18 cellular contexts compared by ENCODE assay signal in genomic region chr6:25107218-25107617, GRCh38.
DNase-seq lines count a peak whose midpoint lies in the region; ATAC-seq and TF ChIP-seq lines count a peak whose summit lies in the region.
"Had no signal": no experiment of that assay in that cellular context is flagged by ENCODE, and none has a peak within 500 bp of the region (broad histone marks: within the 10 kb centered on the region; RNA-seq: fewer than 3 reads in every experiment).

No MANE protein-coding gene starts in this region.

- CTCF ChIA-PET in activated CD8-positive, alpha-beta T cell treated with anti-CD3 and anti-CD28 coated beads, Interleukin-2, amount 10 ng/mL, durations not matched to agents 7 days and 5 days (lab: Charles Lee): no interaction called here
- CTCF ChIA-PET in activated CD8-positive, alpha-beta T cell treated with anti-CD3 and anti-CD28 coated beads for 36 hours (lab: Charles Lee): no interaction called here

- H3K27ac Mint-ChIP-seq in activated CD8-positive, alpha-beta T cell treated with anti-CD3 and anti-CD28 coated beads, Interleukin-2, amount 10 ng/mL, durations not matched to agents 7 days and 5 days: peak overlapping the region; percentile 1
- no peak overlapping the region for H3K27ac Mint-ChIP-seq in activated CD8-positive, alpha-beta T cell treated with anti-CD3 and anti-CD28 coated beads for 36 hours
- peak overlapping the region; percentile 54 for H3K27ac Mint-ChIP-seq in activated T-helper 2 cell treated with anti-CD3 and anti-CD28 coated beads, Interferon-gamma antibody, Interleukin-2, Interleukin-4, amounts not matched to agents 10 μg/mL and 5 μg/mL and 100 μg/mL, durations not matched to agents 14 hours and 24 hours and 36 hours
- no peak overlapping the region for H3K27ac Mint-ChIP-seq in HFFc6
- H3K27ac Mint-ChIP-seq: stimulated activated naive B cell treated with anti-CD40 and anti-IgM and Interleukin-4, amounts not matched to agents 10 μg/mL and 1 μg/mL and 100 μg/mL, for 72 hours had no signal

- peaks cover 87% of the 10 kb centered on the region for H3K36me3 Mint-ChIP-seq in activated CD8-positive, alpha-beta T cell treated with anti-CD3 and anti-CD28 coated beads, Interleukin-2, amount 10 ng/mL, durations not matched to agents 7 days and 5 days (ENCODE audit: low read depth)
- peaks cover 81% of the 10 kb centered on the region for H3K36me3 Mint-ChIP-seq in activated CD8-positive, alpha-beta T cell treated with anti-CD3 and anti-CD28 coated beads for 36 hours (ENCODE audit: low read depth)
- H3K36me3 Mint-ChIP-seq in activated T-helper 2 cell treated with anti-CD3 and anti-CD28 coated beads, Interferon-gamma antibody, Interleukin-2, Interleukin-4, amounts not matched to agents 10 μg/mL and 5 μg/mL and 100 μg/mL, durations not matched to agents 14 hours and 24 hours and 36 hours (ENCODE audit: low read depth): peaks cover 90% of the 10 kb centered on the region
- peaks cover 5% of the 10 kb centered on the region for H3K36me3 Mint-ChIP-seq in HFFc6 (ENCODE audit: low read depth)

- POLR2A ChIA-PET in activated CD8-positive, alpha-beta T cell treated with anti-CD3 and anti-CD28 coated beads, Interleukin-2, amount 10 ng/mL, durations not matched to agents 7 days and 5 days (lab: Charles Lee): no interaction called here
- POLR2A ChIA-PET in activated CD8-positive, alpha-beta T cell treated with anti-CD3 and anti-CD28 coated beads for 36 hours (lab: Charles Lee): interaction anchor here (1.1 kb wide), 1 partner anchor 18 kb away, joined by 3 read pairs; no protein-coding TSS in a partner anchor

- intact Hi-C loops in activated CD8-positive, alpha-beta T cell treated with anti-CD3 and anti-CD28 coated beads for 36 hours (cut with micrococcal nuclease): no loop called here
- intact Hi-C loops in activated T-helper 2 cell treated with anti-CD3 and anti-CD28 coated beads, Interferon-gamma antibody, Interleukin-2, Interleukin-4, amounts not matched to agents 10 μg/mL and 5 μg/mL and 100 μg/mL, durations not matched to agents 14 hours and 24 hours and 36 hours (cut with micrococcal nuclease): no loop called here

- H3K4me1 Mint-ChIP-seq in activated CD8-positive, alpha-beta T cell treated with anti-CD3 and anti-CD28 coated beads, Interleukin-2, amount 10 ng/mL, durations not matched to agents 7 days and 5 days (ENCODE audit: low read depth): peaks cover 5% of the 10 kb centered on the region
- H3K4me1 Mint-ChIP-seq in activated CD8-positive, alpha-beta T cell treated with anti-CD3 and anti-CD28 coated beads for 36 hours (ENCODE audit: low read depth): peaks cover 5% of the 10 kb centered on the region
- peaks cover 46% of the 10 kb centered on the region for H3K4me1 Mint-ChIP-seq in activated T-helper 2 cell treated with anti-CD3 and anti-CD28 coated beads, Interferon-gamma antibody, Interleukin-2, Interleukin-4, amounts not matched to agents 10 μg/mL and 5 μg/mL and 100 μg/mL, durations not matched to agents 14 hours and 24 hours and 36 hours (ENCODE audit: low read depth)
- peaks cover 27% of the 10 kb centered on the region for H3K4me1 Mint-ChIP-seq in HFFc6 (ENCODE audit: low read depth)

- H3K27me3 Mint-ChIP-seq in activated CD8-positive, alpha-beta T cell treated with anti-CD3 and anti-CD28 coated beads, Interleukin-2, amount 10 ng/mL, durations not matched to agents 7 days and 5 days (ENCODE audit: low read depth): no peaks in the 10 kb centered on the region
- H3K27me3 Mint-ChIP-seq in activated CD8-positive, alpha-beta T cell treated with anti-CD3 and anti-CD28 coated beads for 36 hours: no peaks in the 10 kb centered on the region
- H3K27me3 Mint-ChIP-seq in activated T-helper 2 cell treated with anti-CD3 and anti-CD28 coated beads, Interferon-gamma antibody, Interleukin-2, Interleukin-4, amounts not matched to agents 10 μg/mL and 5 μg/mL and 100 μg/mL, durations not matched to agents 14 hours and 24 hours and 36 hours (ENCODE audit: low read depth): no peaks in the 10 kb centered on the region
- H3K27me3 Mint-ChIP-seq in HFFc6 (ENCODE audit: insufficient read depth): no peaks in the 10 kb centered on the region
- H3K27me3 Mint-ChIP-seq: naive B cell; stimulated activated naive B cell treated with anti-CD40 and anti-IgM and Interleukin-4, amounts not matched to agents 10 μg/mL and 1 μg/mL and 100 μg/mL, for 72 hours had no signal

- H3K4me3 Mint-ChIP-seq in activated CD8-positive, alpha-beta T cell treated with anti-CD3 and anti-CD28 coated beads, Interleukin-2, amount 10 ng/mL, durations not matched to agents 7 days and 5 days: no peak overlapping the region
- no peak overlapping the region for H3K4me3 Mint-ChIP-seq in activated CD8-positive, alpha-beta T cell treated with anti-CD3 and anti-CD28 coated beads for 36 hours
- H3K4me3 Mint-ChIP-seq in activated T-helper 2 cell treated with anti-CD3 and anti-CD28 coated beads, Interferon-gamma antibody, Interleukin-2, Interleukin-4, amounts not matched to agents 10 μg/mL and 5 μg/mL and 100 μg/mL, durations not matched to agents 14 hours and 24 hours and 36 hours (ENCODE audit: low read depth): no peak overlapping the region
- H3K4me3 Mint-ChIP-seq in HFFc6: no peak overlapping the region
- H3K4me3 Mint-ChIP-seq: stimulated activated naive B cell treated with anti-CD40 and anti-IgM and Interleukin-4, amounts not matched to agents 10 μg/mL and 1 μg/mL and 100 μg/mL, for 72 hours had no signal

- no peaks in the 10 kb centered on the region for H3K9me3 Mint-ChIP-seq in activated CD8-positive, alpha-beta T cell treated with anti-CD3 and anti-CD28 coated beads, Interleukin-2, amount 10 ng/mL, durations not matched to agents 7 days and 5 days (ENCODE audit: insufficient read depth)
- H3K9me3 Mint-ChIP-seq in activated CD8-positive, alpha-beta T cell treated with anti-CD3 and anti-CD28 coated beads for 36 hours: no peaks in the 10 kb centered on the region
- no peaks in the 10 kb centered on the region for H3K9me3 Mint-ChIP-seq in activated T-helper 2 cell treated with anti-CD3 and anti-CD28 coated beads, Interferon-gamma antibody, Interleukin-2, Interleukin-4, amounts not matched to agents 10 μg/mL and 5 μg/mL and 100 μg/mL, durations not matched to agents 14 hours and 24 hours and 36 hours
- H3K9me3 Mint-ChIP-seq in HFFc6: no peaks in the 10 kb centered on the region
- H3K9me3 Mint-ChIP-seq: naive B cell; stimulated activated naive B cell treated with anti-CD40 and anti-IgM and Interleukin-4, amounts not matched to agents 10 μg/mL and 1 μg/mL and 100 μg/mL, for 72 hours had no signal

- no peak for TF ChIP-seq CTCF in activated CD8-positive, alpha-beta T cell treated with anti-CD3 and anti-CD28 coated beads for 36 hours (IDR thresholded peaks at IDR 0.05)
- TF ChIP-seq CTCF in HFFc6 (IDR thresholded peaks at IDR 0.05): no peak

- ATAC-seq in activated CD8-positive, alpha-beta T cell treated with anti-CD3 and anti-CD28 coated beads, Interleukin-2, amount 10 ng/mL, durations not matched to agents 7 days and 5 days: no peak
- no peak for ATAC-seq in activated CD8-positive, alpha-beta T cell treated with anti-CD3 and anti-CD28 coated beads for 36 hours
- peak; percentile 70 for ATAC-seq in GM21381 (IDR thresholded peaks at IDR 0.05; ENCODE audit: unreplicated experiment)
- peak; percentile 70 for ATAC-seq in HG03066 (IDR thresholded peaks at IDR 0.05; ENCODE audit: low read depth, unreplicated experiment)
- ATAC-seq: K562; stimulated activated naive B cell treated with anti-CD40 and anti-IgM and Interleukin-4, amounts not matched to agents 10 μg/mL and 1 μg/mL and 100 μg/mL, for 72 hours had no signal

- DNase-seq in activated CD8-positive, alpha-beta T cell treated with anti-CD3 and anti-CD28 coated beads, Interleukin-2, amount 10 ng/mL, durations not matched to agents 7 days and 5 days: no peak
- DNase-seq in activated CD8-positive, alpha-beta T cell treated with anti-CD3 and anti-CD28 coated beads for 36 hours: no peak
- DNase-seq in activated T-helper 2 cell treated with anti-CD3 and anti-CD28 coated beads, Interferon-gamma antibody, Interleukin-2, Interleukin-4, amounts not matched to agents 10 μg/mL and 5 μg/mL and 100 μg/mL, durations not matched to agents 14 hours and 24 hours and 36 hours (ENCODE audit: low spot score): no peak
- DNase-seq in HFFc6: no peak
- no peak for DNase-seq in CD1c-positive myeloid dendritic cell (ENCODE audit: extremely low spot score)
- DNase-seq in HT-29 (ENCODE audit: low spot score): no peak
- DNase-seq: activated CD8-positive, alpha-beta memory T cell treated with anti-CD3 and anti-CD28 coated beads, Interleukin-2, amount 50 U/mL, for 4 hours; glutamatergic neuron; kidney glomerular epithelial cell; naive B cell; NCI-H187; stimulated activated CD4-positive, alpha-beta T cell treated with anti-CD3 and anti-CD28 coated beads, Interleukin-4, amount 100 ng/mL, for 24 hours; stimulated activated naive B cell treated with anti-CD40 and anti-IgM and Interleukin-4, amounts not matched to agents 10 μg/mL and 1 μg/mL and 100 μg/mL, for 72 hours; uterus; WERI-Rb-1 had no signal

Comparison
In these comparisons a context has a peak if more than half of its experiments do, and no peak if none do; other contexts are left out.
1. H3K27ac Mint-ChIP-seq: peak in activated CD8-positive, alpha-beta T cell treated with anti-CD3 and anti-CD28 coated beads, Interleukin-2, amount 10 ng/mL, durations not matched to agents 7 days and 5 days (single experiment) and activated T-helper 2 cell treated with anti-CD3 and anti-CD28 coated beads, Interferon-gamma antibody, Interleukin-2, Interleukin-4, amounts not matched to agents 10 μg/mL and 5 μg/mL and 100 μg/mL, durations not matched to agents 14 hours and 24 hours and 36 hours (single experiment); none in activated CD8-positive, alpha-beta T cell treated with anti-CD3 and anti-CD28 coated beads for 36 hours (single experiment) and HFFc6 (single experiment).
2. ATAC-seq: peak in GM21381 (single experiment) and HG03066 (single experiment); none in activated CD8-positive, alpha-beta T cell treated with anti-CD3 and anti-CD28 coated beads, Interleukin-2, amount 10 ng/mL, durations not matched to agents 7 days and 5 days (single experiment) and activated CD8-positive, alpha-beta T cell treated with anti-CD3 and anti-CD28 coated beads for 36 hours (single experiment).